ENCODE assay signal across 12 cellular contexts in the genomic region with DNA sequence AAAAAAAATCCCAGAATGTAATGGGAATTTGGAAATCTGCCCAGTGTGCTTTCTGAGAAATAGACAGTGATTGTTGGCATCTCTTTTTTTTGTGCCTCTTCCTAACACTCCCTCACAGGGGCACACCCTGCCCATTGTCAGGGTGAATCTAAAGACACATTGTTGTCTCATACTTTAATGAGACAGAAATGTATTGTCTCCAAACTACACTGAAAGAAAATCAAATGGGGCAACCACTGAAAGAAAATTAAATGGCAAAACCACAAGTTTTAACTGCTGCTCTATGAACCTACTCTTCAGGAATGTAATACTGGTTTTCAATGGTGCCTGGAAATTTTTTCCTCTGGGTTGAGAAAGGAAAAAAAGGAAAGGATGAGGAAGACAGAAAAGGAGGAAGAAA. TPM values are rescaled to one million over a fixed set of nuclear protein-coding genes. Genes with fewer than 3 reads are reported as not detected.
DNase-seq lines count a peak whose midpoint lies in the region; ATAC-seq and TF ChIP-seq lines count a peak whose summit lies in the region.
"Had no signal": no experiment of that assay in that cellular context is flagged by ENCODE, and none has a peak within 500 bp of the region (broad histone marks: within the 10 kb centered on the region; RNA-seq: fewer than 3 reads in every experiment).

No MANE protein-coding gene starts in this region.

- H3K9me3 ChIP-seq in uterus: no peaks in the 10 kb centered on the region
- no peaks in the 10 kb centered on the region for H3K9me3 ChIP-seq in left lung
- H3K9me3 ChIP-seq: Peyer's patch, thyroid gland had no signal

- H3K4me3 ChIP-seq in uterus (no peak overlapping the region), left lung (no peak overlapping the region)
- H3K4me3 ChIP-seq: Peyer's patch, thyroid gland had no signal

- no peak for ATAC-seq in activated naive CD8-positive, alpha-beta T cell treated with anti-CD3 and anti-CD28 coated beads, Interleukin-2, amount 50 U/mL, for 24 hours
- ATAC-seq in SK-N-SH treated with all-trans-retinoic acid at 6 μM for 48 hours (peak; percentile 65), foreskin keratinocyte (peak; percentile 71), HG03175 (IDR thresholded peaks at IDR 0.05; ENCODE audit: unreplicated experiment) (no peak), left lung (no peak)

- H3K27me3 ChIP-seq in foreskin keratinocyte (no peaks in the 10 kb centered on the region), uterus (no peaks in the 10 kb centered on the region), left lung (no peaks in the 10 kb centered on the region)
- H3K27me3 ChIP-seq: Peyer's patch, thyroid gland had no signal

- TF ChIP-seq POLR2A in uterus (IDR thresholded peaks at IDR 0.05): no peak

- H3K4me1 Mint-ChIP-seq in activated naive CD8-positive, alpha-beta T cell (ENCODE audit: low read depth): peaks cover 18% of the 10 kb centered on the region
- H3K4me1 Mint-ChIP-seq in activated naive CD8-positive, alpha-beta T cell treated with anti-CD3 and anti-CD28 coated beads, Interleukin-2, amount 50 U/mL, for 24 hours: peaks cover 42% of the 10 kb centered on the region

- TF ChIP-seq CTCF in foreskin keratinocyte (conservative IDR thresholded peaks at IDR 0.05): peak; percentile 47
- no peak for TF ChIP-seq CTCF in uterus (IDR thresholded peaks at IDR 0.05)
- no peak for TF ChIP-seq CTCF in left lung (IDR thresholded peaks at IDR 0.05)

- intact Hi-C loops in uterus (cut with DNase I; ENCODE audit: low total_unique reads) (no loop called here), left lung (cut with DNase I) (no loop called here)

- H3K27ac ChIP-seq in foreskin keratinocyte (peak overlapping the region; percentile 90), uterus (no peak overlapping the region), left lung (no peak overlapping the region)
- H3K27ac ChIP-seq: Peyer's patch, thyroid gland had no signal

- H3K9me3 Mint-ChIP-seq in activated naive CD8-positive, alpha-beta T cell (ENCODE audit: low read depth): no peaks in the 10 kb centered on the region
- H3K9me3 Mint-ChIP-seq in activated naive CD8-positive, alpha-beta T cell treated with anti-CD3 and anti-CD28 coated beads, Interleukin-2, amount 50 U/mL, for 24 hours: peaks cover 5% of the 10 kb centered on the region
- H3K9me3 Mint-ChIP-seq: H9 had no signal

- H3K27me3 Mint-ChIP-seq in activated naive CD8-positive, alpha-beta T cell: no peaks in the 10 kb centered on the region
- peaks cover 2% of the 10 kb centered on the region for H3K27me3 Mint-ChIP-seq in activated naive CD8-positive, alpha-beta T cell treated with anti-CD3 and anti-CD28 coated beads, Interleukin-2, amount 50 U/mL, for 24 hours

- H3K27ac Mint-ChIP-seq in activated naive CD8-positive, alpha-beta T cell: peak overlapping the region; percentile 1
- H3K27ac Mint-ChIP-seq in activated naive CD8-positive, alpha-beta T cell treated with anti-CD3 and anti-CD28 coated beads, Interleukin-2, amount 50 U/mL, for 24 hours: no peak overlapping the region
- H3K27ac Mint-ChIP-seq: H9 had no signal

- peaks cover 23% of the 10 kb centered on the region for H3K36me3 Mint-ChIP-seq in activated naive CD8-positive, alpha-beta T cell
- H3K36me3 Mint-ChIP-seq in activated naive CD8-positive, alpha-beta T cell treated with anti-CD3 and anti-CD28 coated beads, Interleukin-2, amount 50 U/mL, for 24 hours (ENCODE audit: low read depth): peaks cover 6% of the 10 kb centered on the region

- H3K4me3 Mint-ChIP-seq in activated naive CD8-positive, alpha-beta T cell: no peak overlapping the region
- no peak overlapping the region for H3K4me3 Mint-ChIP-seq in activated naive CD8-positive, alpha-beta T cell treated with anti-CD3 and anti-CD28 coated beads, Interleukin-2, amount 50 U/mL, for 24 hours
- H3K4me3 Mint-ChIP-seq: H9 had no signal

- H3K4me1 ChIP-seq in foreskin keratinocyte (peaks cover 42% of the 10 kb centered on the region), uterus (no peaks in the 10 kb centered on the region), left lung (peaks cover 0 to 5% of the 10 kb centered on the region in 2 donors)
- H3K4me1 ChIP-seq: Peyer's patch had no signal

- H3K36me3 ChIP-seq in uterus (no peaks in the 10 kb centered on the region), left lung (no peaks in the 10 kb centered on the region)
- H3K36me3 ChIP-seq: Peyer's patch, thyroid gland had no signal

- DNase-seq in activated naive CD8-positive, alpha-beta T cell treated with anti-CD3 and anti-CD28 coated beads, Interleukin-2, amount 50 U/mL, for 24 hours: no peak
- peak; percentile 88 to 93 for DNase-seq in foreskin keratinocyte
- no peak for DNase-seq in uterus
- DNase-seq in NCI-H69 (lab: John Stamatoyannopoulos, UW): no peak
- no peak for DNase-seq in left lung
- DNase-seq: DMS53, H9, Peyer's patch, thyroid gland had no signal

TF ChIP-seq in SK-N-SH treated with all-trans-retinoic acid at 6 μM for 48 hours, 23 proteins besides CTCF, POLR2A, EP300 and RAD21:
- TF ChIP-seq, protein P1, sequence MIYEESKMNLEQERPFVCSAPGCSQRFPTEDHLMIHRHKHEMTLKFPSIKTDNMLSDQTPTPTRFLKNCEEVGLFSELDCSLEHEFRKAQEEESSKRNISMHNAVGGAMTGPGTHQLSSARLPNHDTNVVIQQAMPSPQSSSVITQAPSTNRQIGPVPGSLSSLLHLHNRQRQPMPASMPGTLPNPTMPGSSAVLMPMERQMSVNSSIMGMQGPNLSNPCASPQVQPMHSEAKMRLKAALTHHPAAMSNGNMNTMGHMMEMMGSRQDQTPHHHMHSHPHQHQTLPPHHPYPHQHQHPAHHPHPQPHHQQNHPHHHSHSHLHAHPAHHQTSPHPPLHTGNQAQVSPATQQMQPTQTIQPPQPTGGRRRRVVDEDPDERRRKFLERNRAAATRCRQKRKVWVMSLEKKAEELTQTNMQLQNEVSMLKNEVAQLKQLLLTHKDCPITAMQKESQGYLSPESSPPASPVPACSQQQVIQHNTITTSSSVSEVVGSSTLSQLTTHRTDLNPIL (CRISPR knock-in tag; IDR thresholded peaks at IDR 0.05; ENCODE audit: low read depth): 0 out of 2 replicates have a peak, but pooled peaks have one; percentile 30
- TF ChIP-seq ISL1 (CRISPR knock-in tag; IDR thresholded peaks at IDR 0.05) (peak; percentile 73), RARB (CRISPR knock-in tag; IDR thresholded peaks at IDR 0.05) (no peak), ZFP3 (CRISPR knock-in tag; IDR thresholded peaks at IDR 0.05) (no peak), ZNF565 (CRISPR knock-in tag; conservative IDR thresholded peaks at IDR 0.05; ENCODE audit: low read depth) (no peak), ZC3H10 (CRISPR knock-in tag; IDR thresholded peaks at IDR 0.05) (0 out of 2 replicates have a peak, but pooled peaks have one; percentile 22), SNAI2 (CRISPR knock-in tag; IDR thresholded peaks at IDR 0.05) (no peak), OSR1 (CRISPR knock-in tag; IDR thresholded peaks at IDR 0.05) (no peak), GLIS3 (CRISPR knock-in tag; IDR thresholded peaks at IDR 0.05) (no peak), ZNF70 (CRISPR knock-in tag; IDR thresholded peaks at IDR 0.05) (no peak), BACH2 (CRISPR knock-in tag; IDR thresholded peaks at IDR 0.05; ENCODE audit: borderline replicate concordance) (no peak)
TF ChIP-seq in SK-N-SH treated with all-trans-retinoic acid at 6 μM for 48 hours: peak in this region for 3.

RNA-seq across cellular contexts. Expression of gene GLS, which starts 43.2 kb away (rescaled TPM):
- 75.9 and 94.3 TPM in 2 replicates for total RNA-seq in foreskin keratinocyte
- polyA plus RNA-seq in foreskin keratinocyte: 15.7 and 17.1 TPM in 2 replicates
- total RNA-seq in uterus: 100 to 1,000 TPM in 3 of 4 donors, 10 to 100 TPM in 1; 89.7 to 202 (median 156) TPM
- total RNA-seq in left lung: 100 to 1,000 TPM; 192 to 346 TPM

Comparison
In these comparisons a context has a peak if more than half of its experiments do, and no peak if none do; other contexts are left out.
1. ATAC-seq: peak in SK-N-SH treated with all-trans-retinoic acid at 6 μM for 48 hours (single experiment) and foreskin keratinocyte (single experiment); none in activated naive CD8-positive, alpha-beta T cell treated with anti-CD3 and anti-CD28 coated beads, Interleukin-2, amount 50 U/mL, for 24 hours (single experiment), HG03175 (single experiment) and left lung (single experiment).
2. DNase-seq: peak in foreskin keratinocyte (2 of 2); none in activated naive CD8-positive, alpha-beta T cell treated with anti-CD3 and anti-CD28 coated beads, Interleukin-2, amount 50 U/mL, for 24 hours (single experiment), uterus (0 of 2), NCI-H69 (single experiment) and left lung (0 of 2).